Comparison of ENCODE assay signal across 1 cellular context in genomic region chr11:129853508-129854228, GRCh38.
A peak's percentile ranks its signal among the peaks of the same experiment; 100 is the strongest.
TF ChIP-seq lines count a peak whose summit lies in the region.

No MANE protein-coding gene starts in this region.

TF ChIP-seq in HepG2, 621 proteins besides CTCF, POLR2A, EP300 and RAD21 (continued from another document and continues in another):
- no peak for TF ChIP-seq ZNF784 (CRISPR knock-in tag; IDR thresholded peaks at IDR 0.05; ENCODE audit: borderline replicate concordance)
- TF ChIP-seq ZBTB37 (CRISPR knock-in tag; IDR thresholded peaks at IDR 0.05), result no peak
- TF ChIP-seq MTF1 (CRISPR knock-in tag; IDR thresholded peaks at IDR 0.05), result no peak
- TF ChIP-seq, protein P1, sequence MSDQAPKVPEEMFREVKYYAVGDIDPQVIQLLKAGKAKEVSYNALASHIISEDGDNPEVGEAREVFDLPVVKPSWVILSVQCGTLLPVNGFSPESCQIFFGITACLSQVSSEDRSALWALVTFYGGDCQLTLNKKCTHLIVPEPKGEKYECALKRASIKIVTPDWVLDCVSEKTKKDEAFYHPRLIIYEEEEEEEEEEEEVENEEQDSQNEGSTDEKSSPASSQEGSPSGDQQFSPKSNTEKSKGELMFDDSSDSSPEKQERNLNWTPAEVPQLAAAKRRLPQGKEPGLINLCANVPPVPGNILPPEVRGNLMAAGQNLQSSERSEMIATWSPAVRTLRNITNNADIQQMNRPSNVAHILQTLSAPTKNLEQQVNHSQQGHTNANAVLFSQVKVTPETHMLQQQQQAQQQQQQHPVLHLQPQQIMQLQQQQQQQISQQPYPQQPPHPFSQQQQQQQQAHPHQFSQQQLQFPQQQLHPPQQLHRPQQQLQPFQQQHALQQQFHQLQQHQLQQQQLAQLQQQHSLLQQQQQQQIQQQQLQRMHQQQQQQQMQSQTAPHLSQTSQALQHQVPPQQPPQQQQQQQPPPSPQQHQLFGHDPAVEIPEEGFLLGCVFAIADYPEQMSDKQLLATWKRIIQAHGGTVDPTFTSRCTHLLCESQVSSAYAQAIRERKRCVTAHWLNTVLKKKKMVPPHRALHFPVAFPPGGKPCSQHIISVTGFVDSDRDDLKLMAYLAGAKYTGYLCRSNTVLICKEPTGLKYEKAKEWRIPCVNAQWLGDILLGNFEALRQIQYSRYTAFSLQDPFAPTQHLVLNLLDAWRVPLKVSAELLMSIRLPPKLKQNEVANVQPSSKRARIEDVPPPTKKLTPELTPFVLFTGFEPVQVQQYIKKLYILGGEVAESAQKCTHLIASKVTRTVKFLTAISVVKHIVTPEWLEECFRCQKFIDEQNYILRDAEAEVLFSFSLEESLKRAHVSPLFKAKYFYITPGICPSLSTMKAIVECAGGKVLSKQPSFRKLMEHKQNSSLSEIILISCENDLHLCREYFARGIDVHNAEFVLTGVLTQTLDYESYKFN (CRISPR knock-in tag; conservative IDR thresholded peaks at IDR 0.05), result peak; percentile 86
- no peak for TF ChIP-seq ZSCAN20 (CRISPR knock-in tag; IDR thresholded peaks at IDR 0.05; ENCODE audit: borderline replicate concordance)
- TF ChIP-seq, protein P2, sequence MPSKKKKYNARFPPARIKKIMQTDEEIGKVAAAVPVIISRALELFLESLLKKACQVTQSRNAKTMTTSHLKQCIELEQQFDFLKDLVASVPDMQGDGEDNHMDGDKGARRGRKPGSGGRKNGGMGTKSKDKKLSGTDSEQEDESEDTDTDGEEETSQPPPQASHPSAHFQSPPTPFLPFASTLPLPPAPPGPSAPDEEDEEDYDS (CRISPR knock-in tag; IDR thresholded peaks at IDR 0.05), result 0 out of 2 replicates have a peak, but pooled peaks have one; percentile 24
- TF ChIP-seq ZNF781 (CRISPR knock-in tag; IDR thresholded peaks at IDR 0.05; ENCODE audit: borderline replicate concordance, not compliant biosample characterization), result no peak
- TF ChIP-seq ZNF569 (CRISPR knock-in tag; IDR thresholded peaks at IDR 0.05; ENCODE audit: borderline replicate concordance), result no peak
- TF ChIP-seq CAMTA2 (CRISPR knock-in tag; IDR thresholded peaks at IDR 0.05; ENCODE audit: borderline replicate concordance), result no peak
- no peak for TF ChIP-seq GTF2F1 (IDR thresholded peaks at IDR 0.05; ENCODE audit: low read length)
- TF ChIP-seq ZNF777 (CRISPR knock-in tag; IDR thresholded peaks at IDR 0.05), result no peak
- TF ChIP-seq NFE2L2 (IDR thresholded peaks at IDR 0.05; ENCODE audit: low read length), result no peak
- TF ChIP-seq MTA3 (CRISPR knock-in tag; IDR thresholded peaks at IDR 0.05), result no peak
- no peak for TF ChIP-seq ELF4 (CRISPR knock-in tag; IDR thresholded peaks at IDR 0.05; ENCODE audit: borderline replicate concordance)
- TF ChIP-seq ZFP1 (CRISPR knock-in tag; IDR thresholded peaks at IDR 0.05), result no peak
- TF ChIP-seq ZNF713 (CRISPR knock-in tag; IDR thresholded peaks at IDR 0.05), result no peak
- TF ChIP-seq AHR (CRISPR knock-in tag; IDR thresholded peaks at IDR 0.05), result peak; percentile 83; the same call in 1 of the 2 replicates
- no peak for TF ChIP-seq ZNF75D (CRISPR knock-in tag; IDR thresholded peaks at IDR 0.05; ENCODE audit: borderline replicate concordance)
- no peak for TF ChIP-seq ZXDC (CRISPR knock-in tag; IDR thresholded peaks at IDR 0.05)
- TF ChIP-seq RFXANK (CRISPR knock-in tag; IDR thresholded peaks at IDR 0.05), result no peak
- TF ChIP-seq FOXA3 (CRISPR knock-in tag; IDR thresholded peaks at IDR 0.05), result peak; percentile 97
- no peak for TF ChIP-seq ZBTB21 (CRISPR knock-in tag; IDR thresholded peaks at IDR 0.05)
- no peak for TF ChIP-seq THYN1 (CRISPR knock-in tag; IDR thresholded peaks at IDR 0.05; ENCODE audit: borderline replicate concordance, low read depth)
- TF ChIP-seq ZNF432 (CRISPR knock-in tag; IDR thresholded peaks at IDR 0.05; ENCODE audit: borderline replicate concordance), result no peak
- no peak for TF ChIP-seq WIZ (CRISPR knock-in tag; IDR thresholded peaks at IDR 0.05)
- TF ChIP-seq KDM5A (IDR thresholded peaks at IDR 0.05; ENCODE audit: borderline replicate concordance, low read length), result no peak
- no peak for TF ChIP-seq ZNF577 (CRISPR knock-in tag; IDR thresholded peaks at IDR 0.05; ENCODE audit: borderline replicate concordance, low read depth)
- TF ChIP-seq, protein P3, sequence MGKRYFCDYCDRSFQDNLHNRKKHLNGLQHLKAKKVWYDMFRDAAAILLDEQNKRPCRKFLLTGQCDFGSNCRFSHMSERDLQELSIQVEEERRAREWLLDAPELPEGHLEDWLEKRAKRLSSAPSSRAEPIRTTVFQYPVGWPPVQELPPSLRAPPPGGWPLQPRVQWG (CRISPR knock-in tag; IDR thresholded peaks at IDR 0.05; ENCODE audit: borderline replicate concordance, low read depth), result no peak
- TF ChIP-seq, protein P4, sequence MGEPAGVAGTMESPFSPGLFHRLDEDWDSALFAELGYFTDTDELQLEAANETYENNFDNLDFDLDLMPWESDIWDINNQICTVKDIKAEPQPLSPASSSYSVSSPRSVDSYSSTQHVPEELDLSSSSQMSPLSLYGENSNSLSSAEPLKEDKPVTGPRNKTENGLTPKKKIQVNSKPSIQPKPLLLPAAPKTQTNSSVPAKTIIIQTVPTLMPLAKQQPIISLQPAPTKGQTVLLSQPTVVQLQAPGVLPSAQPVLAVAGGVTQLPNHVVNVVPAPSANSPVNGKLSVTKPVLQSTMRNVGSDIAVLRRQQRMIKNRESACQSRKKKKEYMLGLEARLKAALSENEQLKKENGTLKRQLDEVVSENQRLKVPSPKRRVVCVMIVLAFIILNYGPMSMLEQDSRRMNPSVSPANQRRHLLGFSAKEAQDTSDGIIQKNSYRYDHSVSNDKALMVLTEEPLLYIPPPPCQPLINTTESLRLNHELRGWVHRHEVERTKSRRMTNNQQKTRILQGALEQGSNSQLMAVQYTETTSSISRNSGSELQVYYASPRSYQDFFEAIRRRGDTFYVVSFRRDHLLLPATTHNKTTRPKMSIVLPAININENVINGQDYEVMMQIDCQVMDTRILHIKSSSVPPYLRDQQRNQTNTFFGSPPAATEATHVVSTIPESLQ (CRISPR knock-in tag; conservative IDR thresholded peaks at IDR 0.05), result no peak
- TF ChIP-seq ZHX1 (CRISPR knock-in tag; IDR thresholded peaks at IDR 0.05; ENCODE audit: low read depth), result no peak
- TF ChIP-seq KIAA2018 (CRISPR knock-in tag; IDR thresholded peaks at IDR 0.05; ENCODE audit: borderline replicate concordance), result no peak
- TF ChIP-seq ZNF225 (CRISPR knock-in tag; IDR thresholded peaks at IDR 0.05), result no peak
